16 cellular contexts compared by ENCODE assay signal in the genomic region with DNA sequence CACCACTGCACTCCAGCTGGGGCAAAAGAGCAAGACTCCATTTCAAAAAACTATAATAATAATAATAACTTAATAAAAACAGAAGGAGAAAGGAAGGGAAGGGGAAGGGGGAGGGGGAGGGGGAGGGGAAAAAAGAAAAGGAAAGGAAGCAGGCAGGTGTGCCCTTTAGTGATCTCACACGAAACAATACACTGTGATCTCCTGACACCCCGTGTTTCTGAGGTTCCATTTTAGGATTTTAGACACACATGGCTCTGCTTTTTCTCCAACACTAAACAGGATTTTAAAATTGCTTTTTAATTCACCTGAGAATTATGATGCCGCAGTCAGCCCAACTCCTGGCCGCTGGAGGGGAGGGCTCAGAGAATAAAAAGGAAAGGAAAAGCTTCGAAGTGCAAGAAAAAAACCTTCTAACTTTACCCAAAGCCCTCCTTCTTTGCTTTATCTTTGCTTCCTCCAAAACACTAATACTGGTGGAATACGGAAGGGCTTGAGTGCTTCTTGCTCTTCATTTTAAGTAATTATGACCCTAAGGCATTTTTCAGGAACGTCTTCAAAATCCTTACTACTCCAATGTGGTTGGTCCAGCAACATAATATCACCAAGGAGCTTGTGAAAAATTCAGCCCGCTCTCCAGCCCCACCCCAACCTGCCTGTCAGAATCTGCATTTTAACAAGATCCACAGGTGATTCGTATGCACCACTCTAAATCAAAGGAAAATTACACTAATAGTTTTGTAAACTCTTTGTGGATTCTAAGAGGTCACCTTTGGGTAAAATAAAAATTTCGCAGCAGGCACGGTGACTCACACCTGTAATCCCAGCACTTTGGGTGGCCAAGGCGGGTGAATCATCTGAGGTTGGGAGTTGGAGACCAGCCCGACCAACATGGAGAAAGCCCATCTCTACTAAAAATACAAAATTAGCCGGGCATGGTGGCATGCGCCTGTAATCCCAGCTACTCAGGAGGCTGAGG.
DNase-seq lines count a peak whose midpoint lies in the region; ATAC-seq and TF ChIP-seq lines count a peak whose summit lies in the region.
"Had no signal": no experiment of that assay in that cellular context is flagged by ENCODE, and none has a peak within 500 bp of the region (broad histone marks: within the 10 kb centered on the region; RNA-seq: fewer than 3 reads in every experiment).

No MANE protein-coding gene starts in this region.

- ATAC-seq in PC-3 (peak; percentile 89), HG02588 (IDR thresholded peaks at IDR 0.05; ENCODE audit: unreplicated experiment) (no peak), T-cell (replicated peaks in 1 of 4) (no peak)

- peaks cover 4% of the 10 kb centered on the region for H3F3A ChIP-seq in PC-3 (ENCODE audit: low read length, unreplicated experiment)

- peaks cover 13% of the 10 kb centered on the region for H3K9me3 Mint-ChIP-seq in endothelial cell (ENCODE audit: unreplicated experiment)
- peaks cover 0 to 5% (median 3%) of the 10 kb centered on the region in 3 donors for H3K9me3 Mint-ChIP-seq in T-cell

- peak overlapping the region; percentile 21 for H3K9ac ChIP-seq in PC-3 (ENCODE audit: low read length)

- H3K9me2 ChIP-seq in PC-3 (replicated peaks; ENCODE audit: low read length) = no peaks in the 10 kb centered on the region

- H3K4me3 ChIP-seq in PC-3 (ENCODE audit: low read length) (peak overlapping the region; percentile 47), osteoblast (ENCODE audit: insufficient read depth, low read length) (no peak overlapping the region)
- H3K4me3 ChIP-seq: skin epidermis had no signal

- H3K4me1 ChIP-seq in PC-3 (ENCODE audit: insufficient read depth, low read length) = peaks cover 24% of the 10 kb centered on the region
- H3K4me1 ChIP-seq in osteoblast (ENCODE audit: insufficient read depth, low read length) = peaks cover 27% of the 10 kb centered on the region

- intact Hi-C loops in PC-3 (cut with micrococcal nuclease) = loop anchor here (1.0 to 10.0 kb wide), 2 partner anchors 24 to 65 kb away; a partner anchor contains a TSS

- peak; percentile 75 for DNase-seq in H4 (ENCODE audit: low spot score)
- peak; percentile 99 for DNase-seq in PC-3
- no peak for DNase-seq in endothelial cell (ENCODE audit: low spot score)
- no peak for DNase-seq in osteoblast (ENCODE audit: insufficient read length, low spot score, missing footprints)
- no peak for DNase-seq in AG08395 (ENCODE audit: low spot score)
- no peak for DNase-seq in NCI-H748 (lab: John Stamatoyannopoulos, UW; ENCODE audit: unreplicated experiment)
- DNase-seq in T-cell = no peak
- DNase-seq: activated effector memory CD4-positive, alpha-beta T cell treated with Interleukin-2 at 50 U/mL for 16 hours; C1 segment of cervical spinal cord; DMS53; midbrain; NCI-H1417 treated with DMSO at 0.1 percent for 48 hours; NCI-H345 had no signal

- H3K9me3 ChIP-seq in PC-3 (ENCODE audit: low read length) = no peaks in the 10 kb centered on the region
- H3K9me3 ChIP-seq in osteoblast (ENCODE audit: low read depth, low read length) = no peaks in the 10 kb centered on the region

- POLR2A ChIA-PET in PC-3 (lab: Charles Lee; ENCODE audit: unreplicated experiment) (no interaction called here), T-cell (lab: Charles Lee) (no interaction called here)

- H3K27ac Mint-ChIP-seq in endothelial cell (ENCODE audit: unreplicated experiment) (peak overlapping the region; percentile 18), T-cell (no peak overlapping the region)

- peaks cover 40% of the 10 kb centered on the region for H3K36me3 Mint-ChIP-seq in endothelial cell (ENCODE audit: low read depth, unreplicated experiment)
- no peaks in the 10 kb centered on the region for H3K36me3 Mint-ChIP-seq in T-cell

- H3K27me3 Mint-ChIP-seq in endothelial cell (ENCODE audit: unreplicated experiment) (peaks cover 8% of the 10 kb centered on the region), T-cell (no peaks in the 10 kb centered on the region)
- H3K27me3 Mint-ChIP-seq: brain had no signal

- no peak for TF ChIP-seq CTCF in PC-3 (conservative IDR thresholded peaks at IDR 0.05; ENCODE audit: low read depth, low read length)
- no peak for TF ChIP-seq CTCF in endothelial cell (IDR thresholded peaks at IDR 0.05; ENCODE audit: unreplicated experiment)
- TF ChIP-seq CTCF in osteoblast (IDR thresholded peaks at IDR 0.05; ENCODE audit: extremely low read depth, low read depth, low read length) = no peak

- BruUV-seq in PC-3 (replicated peaks; lab: Mats Ljungman, UMichigan) = no TSS peak

- H3K4me2 ChIP-seq in PC-3 (ENCODE audit: low read length) (peak overlapping the region; percentile 74), osteoblast (ENCODE audit: insufficient read depth, low read length) (no peak overlapping the region)

- CTCF ChIA-PET in PC-3 (lab: Charles Lee) = no interaction called here
- CTCF ChIA-PET in T-cell (lab: Charles Lee) = no interaction called here

- H2AFZ ChIP-seq in PC-3 (ENCODE audit: low read length) (no peak overlapping the region), osteoblast (ENCODE audit: low read length) (no peak overlapping the region)

- H3K79me2 ChIP-seq in PC-3 (ENCODE audit: low read length) = peaks cover 50% of the 10 kb centered on the region
- peaks cover 83% of the 10 kb centered on the region for H3K79me2 ChIP-seq in osteoblast (ENCODE audit: insufficient read depth, low read length)

- no peaks in the 10 kb centered on the region for H4K20me1 ChIP-seq in PC-3 (ENCODE audit: low read length)
- peaks cover 28% of the 10 kb centered on the region for H4K20me1 ChIP-seq in osteoblast (ENCODE audit: insufficient read depth, low read length)

- peaks cover 18% of the 10 kb centered on the region for H3K36me3 ChIP-seq in PC-3 (ENCODE audit: low read depth, low read length)
- peaks cover 4% of the 10 kb centered on the region for H3K36me3 ChIP-seq in osteoblast (ENCODE audit: insufficient read depth, low read length)

- H3K27me3 ChIP-seq in PC-3 (ENCODE audit: low read length) (no peaks in the 10 kb centered on the region), osteoblast (ENCODE audit: insufficient read depth, low read length) (no peaks in the 10 kb centered on the region)

- H3K27ac ChIP-seq in PC-3 (ENCODE audit: low read length) (peak overlapping the region; percentile 79), osteoblast (ENCODE audit: low read depth, low read length) (peak overlapping the region; percentile 0)

- H3K4me3 Mint-ChIP-seq in endothelial cell (ENCODE audit: unreplicated experiment) = no peak overlapping the region
- no peak overlapping the region for H3K4me3 Mint-ChIP-seq in T-cell
- H3K4me3 Mint-ChIP-seq: brain had no signal

- H3K4me1 Mint-ChIP-seq in endothelial cell (ENCODE audit: unreplicated experiment) (peaks cover 29% of the 10 kb centered on the region), T-cell (no peaks in the 10 kb centered on the region)

Comparison
In these comparisons a context has a peak if more than half of its experiments do, and no peak if none do; other contexts are left out.
1. DNase-seq: peak in H4 (single experiment) and PC-3 (single experiment); none in endothelial cell (single experiment), osteoblast (single experiment), AG08395 (single experiment), NCI-H748 (single experiment) and T-cell (0 of 34).